Comparison of ENCODE assay signal across 9 cellular contexts in genomic region chr17:27354491-27355081, GRCh38.
A peak's percentile ranks its signal among the peaks of the same experiment; 100 is the strongest.
DNase-seq lines count a peak whose midpoint lies in the region; ATAC-seq, FAIRE-seq and TF ChIP-seq lines count a peak whose summit lies in the region.
"Had no signal": no experiment of that assay in that cellular context is flagged by ENCODE, and none has a peak within 500 bp of the region (broad histone marks: within the 10 kb centered on the region; RNA-seq: fewer than 3 reads in every experiment).

No MANE protein-coding gene starts in this region.

- no peak overlapping the region; the same call in 1 of the 2 replicates for H3K4me3 ChIP-seq in AG10803 (ENCODE audit: low read length)

- no peak for FAIRE-seq in urothelium cell line (lab: Jason Lieb, UNC)

- H3K27me3 ChIP-seq in layer of hippocampus (ENCODE audit: control insufficient read depth, insufficient read depth, low read length), result no peaks in the 10 kb centered on the region
- H3K27me3 ChIP-seq: cardiac muscle cell had no signal

- DNase-seq in AG10803 (ENCODE audit: low read depth), result peak; percentile 23
- peak; percentile 56 for DNase-seq in GM20000 (ENCODE audit: low spot score)
- DNase-seq in urothelium cell line (ENCODE audit: low spot score), result peak; percentile 25
- DNase-seq in omental fat pad (ENCODE audit: low spot score), result no peak
- no peak for DNase-seq in activated gamma-delta T cell treated with Interleukin-2 at 50 U/mL for 16 hours
- DNase-seq in central memory CD4-positive, alpha-beta T cell, result no peak

- no peak for ATAC-seq in omental fat pad (ENCODE audit: low FRiP score)

- TF ChIP-seq CTCF in AG10803 (conservative IDR thresholded peaks at IDR 0.05; ENCODE audit: low read length) (no peak), GM20000 (IDR thresholded peaks at IDR 0.05; ENCODE audit: extremely low read depth, missing control alignments) (no peak), VCaP (conservative IDR thresholded peaks at IDR 0.05) (no peak), omental fat pad (IDR thresholded peaks at IDR 0.05) (no peak)

- peak overlapping the region; percentile 81 for H3K27ac ChIP-seq in VCaP
- H3K27ac ChIP-seq in layer of hippocampus (ENCODE audit: low read depth, low read length), result peak overlapping the region; percentile 52
- H3K27ac ChIP-seq: cardiac muscle cell had no signal

Comparison
In these comparisons a context has a peak if more than half of its experiments do, and no peak if none do; other contexts are left out.
1. DNase-seq: peak in AG10803 (single experiment), GM20000 (single experiment) and urothelium cell line (single experiment); none in omental fat pad (single experiment), activated gamma-delta T cell treated with Interleukin-2 at 50 U/mL for 16 hours (single experiment) and central memory CD4-positive, alpha-beta T cell (single experiment).